In genomic region chrX:107773206-107773605, GRCh38 we compare ENCODE assay signal across 1 cellular context.
TF ChIP-seq lines count a peak whose summit lies in the region.

No MANE protein-coding gene starts in this region.

TF ChIP-seq in H1, 55 proteins besides CTCF, POLR2A, EP300 and RAD21:
- no peak for TF ChIP-seq ATF2 (IDR thresholded peaks at IDR 0.05; ENCODE audit: low read length)
- TF ChIP-seq EGR1 (IDR thresholded peaks at IDR 0.05; ENCODE audit: borderline replicate concordance, low read depth, low read length) = no peak
- no peak for TF ChIP-seq CBX8 (IDR thresholded peaks at IDR 0.05; ENCODE audit: borderline replicate concordance, low read depth, low read length)
- TF ChIP-seq CBX5 (IDR thresholded peaks at IDR 0.05; ENCODE audit: low read depth, low read length) = no peak
- TF ChIP-seq BCL11A (IDR thresholded peaks at IDR 0.05; ENCODE audit: low read depth in 2 of 2, low read length in 2 of 2) = no peak
- no peak for TF ChIP-seq SIRT6 (IDR thresholded peaks at IDR 0.05; ENCODE audit: low read length)
- TF ChIP-seq YY1 (IDR thresholded peaks at IDR 0.05; ENCODE audit: low read depth, low read length) = no peak
- TF ChIP-seq KDM5A (IDR thresholded peaks at IDR 0.05; ENCODE audit: low read length) = no peak
- TF ChIP-seq RNF2 (IDR thresholded peaks at IDR 0.05; ENCODE audit: borderline replicate concordance, low read depth, low read length, missing control alignments, poor library complexity, severe bottlenecking) = no peak
- TF ChIP-seq KDM1A (IDR thresholded peaks at IDR 0.05; ENCODE audit: borderline replicate concordance, low read length) = no peak
- no peak for TF ChIP-seq POLR2AphosphoS5 (IDR thresholded peaks at IDR 0.05; ENCODE audit: low read depth, low read length)
- no peak for TF ChIP-seq CHD1 (IDR thresholded peaks at IDR 0.05; ENCODE audit: low read depth, low read length)
- no peak for TF ChIP-seq SUZ12 (IDR thresholded peaks at IDR 0.05; ENCODE audit: low read length)
- TF ChIP-seq RXRA (IDR thresholded peaks at IDR 0.05; ENCODE audit: insufficient read depth, low read depth, low read length) = no peak
- TF ChIP-seq CTBP2 (IDR thresholded peaks at IDR 0.05; ENCODE audit: borderline replicate concordance, insufficient read depth, insufficient read length, low read length) = no peak
